Comparison of ENCODE assay signal across 5 cellular contexts in genomic region chr2:120235158-120235557, GRCh38. TPM values are rescaled to one million over a fixed set of nuclear protein-coding genes. Genes with fewer than 3 reads are reported as not detected.
DNase-seq lines count a peak whose midpoint lies in the region; ATAC-seq, FAIRE-seq and TF ChIP-seq lines count a peak whose summit lies in the region.
"Not testable (repeated sequence)": the region's sequence is repeated elsewhere in the genome, so short reads cannot be mapped to it uniquely, and the experiment has no call there.

No MANE protein-coding gene starts in this region.

- peak; percentile 0 for DNase-seq in activated CD4-positive, CD25-positive, alpha-beta regulatory T cell treated with anti-CD3 and anti-CD28 coated beads, Interleukin-2, amount 50 U/mL, for 72 hours
- DNase-seq in activated CD8-positive, alpha-beta memory T cell treated with anti-CD3 and anti-CD28 coated beads, Interleukin-2, amount 50 U/mL, for 48 hours, result peak; percentile 17
- DNase-seq in K562 (ENCODE audit: extremely low read depth in 1 of 4, low spot score in 3 of 4), result not testable (repeated sequence)
- peak; percentile 2 for DNase-seq in mesenteric fat pad (ENCODE audit: low spot score)

- TF ChIP-seq RAD21 in K562 (CRISPR knock-in tag; conservative IDR thresholded peaks at IDR 0.05 in 1 of 2, IDR thresholded peaks at IDR 0.05 in 1 of 2), result not testable (repeated sequence)

- not testable (repeated sequence) for H3K9me3 ChIP-seq in HEK293 (ENCODE audit: control insufficient read depth, insufficient read depth, low read depth, low read length); K562 (replicated peaks; ENCODE audit: control insufficient read depth, insufficient read depth, low read depth, low read length)

- not testable (repeated sequence) for H3K79me2 ChIP-seq in K562 (ENCODE audit: control insufficient read depth, insufficient read depth, low read length)

- not testable (repeated sequence) for BruUV-seq in K562 (replicated peaks; lab: Mats Ljungman, UMichigan)

- not testable (repeated sequence) for ATAC-seq in K562

- not testable (repeated sequence) for TF ChIP-seq EP300 in K562 (IDR thresholded peaks at IDR 0.05; ENCODE audit: low read length)

- not testable (repeated sequence) for FAIRE-seq in K562 (lab: Jason Lieb, UNC)

- not testable (repeated sequence) for H3K4me3 ChIP-seq in HEK293 (ENCODE audit: low read depth, low read length); K562

- H3K4me1 ChIP-seq in HEK293 (ENCODE audit: control insufficient read depth, insufficient read depth, low read length), result not testable (repeated sequence)
- H3K4me1 ChIP-seq in K562 (replicated peaks in 1 of 2; ENCODE audit: control insufficient read depth in 2 of 2, insufficient read depth in 2 of 2, low read length in 2 of 2), result peaks cover 18 to 23% of the 10 kb centered on the region in 2 experiments

- not testable (repeated sequence) for TF ChIP-seq POLR2A in K562 (conservative IDR thresholded peaks at IDR 0.05)

- not testable (repeated sequence) for H3K9me1 ChIP-seq in K562 (ENCODE audit: control insufficient read depth, insufficient read depth, low read length)

- H3K4me2 ChIP-seq in K562 (ENCODE audit: insufficient read depth, low read length), result not testable (repeated sequence)

- WGBS in K562 (ENCODE audit: insufficient coverage, low coverage, missing lambda C conversion rate), result 35% methylated on average over 2 of the region's 2 CpGs

- in situ Hi-C loops in K562 (cut with MboI), result not testable (repeated sequence)

- H2AFZ ChIP-seq in K562 (ENCODE audit: low read depth, low read length), result not testable (repeated sequence)

- CTCF ChIA-PET in HEK293 (lab: Yijun Ruan, JAX); K562 (lab: Yijun Ruan, JAX; ENCODE audit: low intra/inter-chr PET ratio): not testable (repeated sequence)

- not testable (repeated sequence) for H3K27ac ChIP-seq in HEK293 (ENCODE audit: extremely low read depth, low read depth, low read length); K562 (ENCODE audit: extremely low read depth, low read depth, low read length)

- H3K36me3 ChIP-seq in HEK293 (ENCODE audit: control insufficient read depth in 2 of 2, insufficient read depth in 1 of 2, low read length in 2 of 2); K562 (ENCODE audit: control insufficient read depth, insufficient read depth, low read length): not testable (repeated sequence)

- not testable (repeated sequence) for H3K27me3 ChIP-seq in K562 (ENCODE audit: control insufficient read depth in 2 of 2, insufficient read depth in 2 of 2, low read length in 2 of 2)

- H3K9ac ChIP-seq in K562 (ENCODE audit: insufficient read depth in 1 of 2, low read depth in 2 of 2, low read length in 2 of 2), result not testable (repeated sequence)

- POLR2A ChIA-PET in HEK293 (lab: Yijun Ruan, JAX), result not testable (repeated sequence)
- POLR2A ChIA-PET in K562 (lab: Yijun Ruan, JAX), result interaction anchor here (1.6 kb wide), 1 partner anchor 8 kb away, joined by 4 read pairs; no protein-coding TSS in a partner anchor

- intact Hi-C loops in K562 (cut with micrococcal nuclease), result not testable (repeated sequence)

- not testable (repeated sequence) for TF ChIP-seq CTCF in HEK293 (tag by site-specific recombination; IDR thresholded peaks at IDR 0.05); K562 (IDR thresholded peaks at IDR 0.05 in 2 of 3, conservative IDR thresholded peaks at IDR 0.05 in 1 of 3; ENCODE audit: insufficient read depth in 2 of 3, low read depth in 1 of 3, low read length in 3 of 3)

- H4K20me1 ChIP-seq in K562 (replicated peaks; ENCODE audit: control insufficient read depth, insufficient read depth, low read length), result not testable (repeated sequence)

TF ChIP-seq in HEK293, 187 proteins besides CTCF, POLR2A, EP300 and RAD21 (continues in another document):
- TF ChIP-seq ZNF146 (tag by site-specific recombination; IDR thresholded peaks at IDR 0.05), result peak; percentile 99

TF ChIP-seq in K562, 482 proteins besides CTCF, POLR2A, EP300 and RAD21:
- TF ChIP-seq BCOR (IDR thresholded peaks at IDR 0.05), result peak; percentile 84
- peak; percentile 49 to 64; a peak in 2 of 4 replicates for TF ChIP-seq KDM1A (IDR thresholded peaks at IDR 0.05)
- peak; percentile 27 for TF ChIP-seq RBM25 (IDR thresholded peaks at IDR 0.05; ENCODE audit: low read depth, low read length, severe bottlenecking)
- 0 out of 2 replicates have a peak, but pooled peaks have one; percentile 49 for TF ChIP-seq SMARCA5 (IDR thresholded peaks at IDR 0.05)
- TF ChIP-seq ZNF146 (CRISPR knock-in tag; IDR thresholded peaks at IDR 0.05; ENCODE audit: unreplicated experiment), result peak; percentile 98
TF ChIP-seq in K562: peak in this region for 5; not testable (repeated sequence) for 477.

RNA-seq across cellular contexts. Expression of gene TMEM185B, which starts 12.0 kb away (rescaled TPM):
- 24.9 and 37.8 TPM in 2 replicates for total RNA-seq in K562 (2011; cell fraction: chromatin; rRNA removed; ENCODE audit: low replicate concordance)
- 22.9 and 35.9 TPM in 2 replicates for total RNA-seq in K562 (2011; cell fraction: nucleolus; rRNA removed)
- 26.7 and 29.2 TPM in 2 replicates for total RNA-seq in K562 (2011; cell fraction: nucleoplasm; rRNA removed)
- total RNA-seq in K562 (2014; rRNA removed), result 17.8 and 26.9 TPM in 2 replicates
- total RNA-seq in K562 (2014; rRNA removed; fragmentation: Illumina TruSeq; extraction: Trizol), result 11.2 TPM in 2 replicates
- 11.5 and 11.6 TPM in 2 replicates for total RNA-seq in K562 (2015; rRNA removed; fragmentation: Illumina TruSeq; extraction: Trizol)
- total RNA-seq in K562 (2021), result 26.3 and 27.3 TPM in 2 replicates
- 8.7 and 12.1 TPM in 2 replicates for polyA plus RNA-seq in K562 (2011; rRNA removed)
- polyA plus RNA-seq in K562 (2011; cell fraction: cytosol; rRNA removed), result 10.8 and 16.1 TPM in 2 replicates
- 19.2 and 23.5 TPM in 2 replicates for polyA plus RNA-seq in K562 (2011; cell fraction: nucleus; rRNA removed)
- 22.9 and 28.1 TPM in 2 replicates for polyA plus RNA-seq in K562 (2012)
- polyA plus RNA-seq in K562 (2014; fragmentation: Illumina TruSeq; extraction: Trizol), result 23.4 and 28.2 TPM in 2 replicates
- polyA plus RNA-seq in K562 (2014; fragmentation: Nextera tagmentation; extraction: Ambion mirVana), result 1 to 10 TPM; 2.9 to 3.2 TPM
- polyA plus RNA-seq in K562 (2014; rRNA removed), result 12.0 and 14.6 TPM in 2 replicates
- 8.3 and 8.6 TPM in 2 replicates for polyA minus RNA-seq in K562 (2011; rRNA and poly(A)+ RNA removed)
- 7.0 and 8.9 TPM in 2 replicates for polyA minus RNA-seq in K562 (2011; cell fraction: cytosol; rRNA and poly(A)+ RNA removed)
- 9.2 and 13.6 TPM in 2 replicates for polyA minus RNA-seq in K562 (2011; cell fraction: nucleus; rRNA and poly(A)+ RNA removed)
- total RNA-seq in mesenteric fat pad, result 20.4 TPM

RNA-seq across cellular contexts. Expression of gene RALB, which starts 17.5 kb away (rescaled TPM):
- total RNA-seq in K562 (2011; cell fraction: chromatin; rRNA removed; ENCODE audit: low replicate concordance), result 8.4 and 11.1 TPM in 2 replicates
- 7.0 and 9.2 TPM in 2 replicates for total RNA-seq in K562 (2011; cell fraction: nucleolus; rRNA removed)
- 10.0 and 20.5 TPM in 2 replicates for total RNA-seq in K562 (2011; cell fraction: nucleoplasm; rRNA removed)
- total RNA-seq in K562 (2014; rRNA removed) (32.6 and 38.2 TPM in 2 replicates), K562 (2014; rRNA removed; fragmentation: Illumina TruSeq; extraction: Trizol) (38.4 and 42.0 TPM in 2 replicates), K562 (2015; rRNA removed; fragmentation: Illumina TruSeq; extraction: Trizol) (58.1 and 65.6 TPM in 2 replicates), K562 (2021) (30.9 and 31.6 TPM in 2 replicates), mesenteric fat pad (50.8 TPM)
- polyA plus RNA-seq in K562 (2011; rRNA removed) (53.5 and 64.2 TPM in 2 replicates), K562 (2014; fragmentation: Illumina TruSeq; extraction: Trizol) (48.1 and 56.8 TPM in 2 replicates), K562 (2014; fragmentation: Nextera tagmentation; extraction: Ambion mirVana) (10 to 100 TPM; 14.8 to 29.9 TPM), K562 (2014; rRNA removed) (41.1 and 46.6 TPM in 2 replicates)
- 26.9 and 46.9 TPM in 2 replicates for polyA plus RNA-seq in K562 (2011; cell fraction: cytosol; rRNA removed)
- 11.6 and 15.0 TPM in 2 replicates for polyA plus RNA-seq in K562 (2011; cell fraction: nucleus; rRNA removed)
- polyA plus RNA-seq in K562 (2012), result 67.0 TPM in 2 replicates
- polyA minus RNA-seq in K562 (2011; rRNA and poly(A)+ RNA removed), result 38.1 and 47.9 TPM in 2 replicates
- 17.7 and 19.5 TPM in 2 replicates for polyA minus RNA-seq in K562 (2011; cell fraction: cytosol; rRNA and poly(A)+ RNA removed)
- 7.8 and 12.8 TPM in 2 replicates for polyA minus RNA-seq in K562 (2011; cell fraction: nucleus; rRNA and poly(A)+ RNA removed)
